ENCODE assay signal across 14 cellular contexts in the genomic region with DNA sequence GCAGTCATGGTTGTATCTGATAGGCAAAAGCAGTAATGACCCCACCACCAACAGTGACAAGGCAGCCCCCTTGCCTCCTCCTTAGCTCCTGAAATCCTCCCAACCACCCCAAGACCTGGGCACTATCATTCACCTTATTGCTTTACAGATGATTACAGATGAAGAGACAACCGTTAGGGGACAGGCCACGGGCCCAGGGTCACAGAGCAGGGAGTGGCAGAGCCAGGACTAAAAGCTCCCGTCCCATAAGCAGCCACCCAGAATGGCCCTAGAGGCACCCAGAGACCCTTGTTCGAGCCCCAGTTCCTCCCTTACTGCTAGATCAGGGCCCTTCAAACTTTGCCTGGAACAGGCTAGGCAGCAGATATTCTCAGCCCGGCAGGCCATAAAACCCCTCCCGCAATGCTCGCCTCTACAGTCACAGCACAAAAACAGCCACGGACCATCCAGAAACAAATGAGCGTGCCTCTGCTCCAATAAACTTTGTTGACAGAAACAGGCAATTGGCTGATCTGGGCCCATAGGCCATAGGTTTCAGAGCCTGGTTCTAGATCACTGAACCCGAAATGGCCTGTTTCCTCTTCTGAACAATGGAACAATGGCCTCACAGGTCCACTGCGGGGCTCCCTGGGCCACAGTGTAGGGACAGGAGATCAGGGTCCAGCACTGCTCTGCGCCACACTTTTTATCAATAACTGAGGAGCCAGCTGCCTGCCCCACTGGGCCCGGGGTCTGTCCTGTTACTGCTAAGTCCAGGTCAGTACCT.
DNase-seq lines count a peak whose midpoint lies in the region; ATAC-seq, FAIRE-seq and TF ChIP-seq lines count a peak whose summit lies in the region.
"Had no signal": no experiment of that assay in that cellular context is flagged by ENCODE, and none has a peak within 500 bp of the region (broad histone marks: within the 10 kb centered on the region; RNA-seq: fewer than 3 reads in every experiment).

No MANE protein-coding gene starts in this region.

- H3K4me2 ChIP-seq in PC-3 (ENCODE audit: low read length): no peak overlapping the region
- H3K4me2 ChIP-seq in osteoblast (ENCODE audit: insufficient read depth, low read length): no peak overlapping the region

- H3K27me3 ChIP-seq in ACC112 (ENCODE audit: insufficient read depth, low read length): no peaks in the 10 kb centered on the region
- H3K27me3 ChIP-seq in PC-3 (ENCODE audit: low read length): no peaks in the 10 kb centered on the region
- H3K27me3 ChIP-seq in osteoblast (ENCODE audit: insufficient read depth, low read length): no peaks in the 10 kb centered on the region

- no peak for ATAC-seq in PC-3

- H3K79me2 ChIP-seq in ACC112 (ENCODE audit: control insufficient read depth, insufficient read depth, low read length, unreplicated experiment) (peaks cover 36% of the 10 kb centered on the region), PC-3 (ENCODE audit: low read length) (peaks cover 18% of the 10 kb centered on the region; the same call in 1 of the 2 replicates), osteoblast (ENCODE audit: insufficient read depth, low read length) (peaks cover 55% of the 10 kb centered on the region)

- DNase-seq in PC-3 (no peak), endothelial cell (ENCODE audit: low spot score) (no peak), osteoblast (ENCODE audit: insufficient read length, low spot score, missing footprints) (peak; percentile 37), GDM1 (lab: John Stamatoyannopoulos, UW) (no peak), GM12892 (ENCODE audit: insufficient read length) (no peak), posterior vena cava (ENCODE audit: low spot score) (no peak), NCI-H774 (lab: John Stamatoyannopoulos, UW) (no peak)
- DNase-seq: activated CD8-positive, alpha-beta memory T cell treated with anti-CD3 and anti-CD28 coated beads for 24 hours; activated naive CD4-positive, alpha-beta T cell treated with anti-CD3 and anti-CD28 coated beads for 36 hours; DND-41; stimulated activated CD8-positive, alpha-beta memory T cell treated with anti-CD3 and anti-CD28 coated beads, Interleukin-4, amount 100 ng/mL, for 48 hours; T-helper 2 cell had no signal

- H3K36me3 Mint-ChIP-seq in endothelial cell (ENCODE audit: low read depth, unreplicated experiment): peaks cover 34% of the 10 kb centered on the region

- intact Hi-C loops in PC-3 (cut with micrococcal nuclease) (no loop called here), posterior vena cava (cut with DNase I) (no loop called here)

- no peak overlapping the region for H2AFZ ChIP-seq in ACC112 (ENCODE audit: low read length, unreplicated experiment)
- no peak overlapping the region for H2AFZ ChIP-seq in PC-3 (ENCODE audit: low read length)
- no peak overlapping the region for H2AFZ ChIP-seq in osteoblast (ENCODE audit: low read length)

- CTCF ChIA-PET in PC-3 (lab: Charles Lee): no interaction called here

- H3K36me3 ChIP-seq in ACC112 (ENCODE audit: insufficient read depth, low read length) (peaks cover 42% of the 10 kb centered on the region), PC-3 (ENCODE audit: low read depth, low read length) (peaks cover 21% of the 10 kb centered on the region), osteoblast (ENCODE audit: insufficient read depth, low read length) (peaks cover 64% of the 10 kb centered on the region)

- no peaks in the 10 kb centered on the region for H3K9me2 ChIP-seq in PC-3 (replicated peaks; ENCODE audit: low read length)

- H3K4me1 ChIP-seq in ACC112 (ENCODE audit: control insufficient read depth, insufficient read depth, low read length, unreplicated experiment): peaks cover 46% of the 10 kb centered on the region
- H3K4me1 ChIP-seq in PC-3 (ENCODE audit: insufficient read depth, low read length): peaks cover 45% of the 10 kb centered on the region
- peaks cover 62% of the 10 kb centered on the region for H3K4me1 ChIP-seq in osteoblast (ENCODE audit: insufficient read depth, low read length)

- no peak for TF ChIP-seq POLR2A in GM12892 (IDR thresholded peaks at IDR 0.05; ENCODE audit: low read depth, low read length)

- no peak overlapping the region for H3K9ac ChIP-seq in PC-3 (ENCODE audit: low read length)

- H3K4me3 ChIP-seq in ACC112 (ENCODE audit: low read depth, low read length) (no peak overlapping the region), PC-3 (ENCODE audit: low read length) (no peak overlapping the region), osteoblast (ENCODE audit: insufficient read depth, low read length) (no peak overlapping the region)

- no peak for TF ChIP-seq CTCF in PC-3 (conservative IDR thresholded peaks at IDR 0.05; ENCODE audit: low read depth, low read length)
- TF ChIP-seq CTCF in endothelial cell (IDR thresholded peaks at IDR 0.05; ENCODE audit: unreplicated experiment): no peak
- no peak for TF ChIP-seq CTCF in osteoblast (IDR thresholded peaks at IDR 0.05; ENCODE audit: extremely low read depth, low read depth, low read length)

- peaks cover 8% of the 10 kb centered on the region for H3K27me3 Mint-ChIP-seq in endothelial cell (ENCODE audit: unreplicated experiment)

- peak overlapping the region; percentile 82 for H3K27ac ChIP-seq in ACC112 (ENCODE audit: low read depth, low read length)
- peak overlapping the region; percentile 89; the same call in 1 of the 2 replicates for H3K27ac ChIP-seq in PC-3 (ENCODE audit: low read length)
- H3K27ac ChIP-seq in osteoblast (ENCODE audit: low read depth, low read length): peak overlapping the region; percentile 93

- H4K20me1 ChIP-seq in PC-3 (ENCODE audit: low read length): no peaks in the 10 kb centered on the region
- H4K20me1 ChIP-seq in osteoblast (ENCODE audit: insufficient read depth, low read length): peaks cover 4% of the 10 kb centered on the region

- no peak overlapping the region for H3K4me3 Mint-ChIP-seq in endothelial cell (ENCODE audit: unreplicated experiment)
- H3K4me3 Mint-ChIP-seq: activated naive CD4-positive, alpha-beta T cell treated with anti-CD3 and anti-CD28 coated beads for 36 hours had no signal

- no peak for FAIRE-seq in GM12892 (lab: Jason Lieb, UNC)
- FAIRE-seq: H54 had no signal

- BruUV-seq in PC-3 (replicated peaks; lab: Mats Ljungman, UMichigan): no TSS peak

- H3K9me3 ChIP-seq in PC-3 (ENCODE audit: low read length): no peaks in the 10 kb centered on the region
- no peaks in the 10 kb centered on the region for H3K9me3 ChIP-seq in osteoblast (ENCODE audit: low read depth, low read length)

- POLR2A ChIA-PET in PC-3 (lab: Charles Lee; ENCODE audit: unreplicated experiment): no interaction called here

- H3K27ac Mint-ChIP-seq in endothelial cell (ENCODE audit: unreplicated experiment): peak overlapping the region; percentile 87
- H3K27ac Mint-ChIP-seq: activated naive CD4-positive, alpha-beta T cell treated with anti-CD3 and anti-CD28 coated beads for 36 hours had no signal

- H3F3A ChIP-seq in PC-3 (ENCODE audit: low read length, unreplicated experiment): peaks cover 3% of the 10 kb centered on the region

- peaks cover 33% of the 10 kb centered on the region for H3K4me1 Mint-ChIP-seq in endothelial cell (ENCODE audit: unreplicated experiment)

- H3K9me3 Mint-ChIP-seq in endothelial cell (ENCODE audit: unreplicated experiment): no peaks in the 10 kb centered on the region
